In genomic region chr20:33810885-33811762, GRCh38 we compare ENCODE assay signal across 8 cellular contexts. TPM values are rescaled to one million over a fixed set of nuclear protein-coding genes. Genes with fewer than 3 reads are reported as not detected.
A peak's percentile ranks its signal among the peaks of the same experiment; 100 is the strongest.
DNase-seq lines count a peak whose midpoint lies in the region; ATAC-seq and TF ChIP-seq lines count a peak whose summit lies in the region.

CHMP4B (plus strand) TSS chr20:33811348; CDS start chr20:33811469, 121 bp downstream.

- no peaks in the 10 kb centered on the region for H3K36me3 ChIP-seq in parathyroid adenoma (ENCODE audit: control insufficient read depth, insufficient read depth, low read length)
- no peaks in the 10 kb centered on the region for H3K36me3 ChIP-seq in tibial nerve

- H2AFZ ChIP-seq in parathyroid adenoma = peak within 1 kb of the TSS; percentile 57

- intact Hi-C loops in Right ventricle myocardium superior (cut with DNase I) = no loop called here

- H3K79me2 ChIP-seq in parathyroid adenoma = peaks cover 46% of the 10 kb centered on the region

- peak; percentile 90 to 94 for TF ChIP-seq EP300 in tibial nerve (IDR thresholded peaks at IDR 0.05)

- peaks cover 41% of the 10 kb centered on the region for H3K4me1 Mint-ChIP-seq in activated naive CD8-positive, alpha-beta T cell treated with anti-CD3 and anti-CD28 coated beads, Interleukin-2, amount 50 U/mL, for 24 hours

- H3K9me3 ChIP-seq in parathyroid adenoma (ENCODE audit: control insufficient read depth, low read length) (no peaks in the 10 kb centered on the region), tibial nerve (no peaks in the 10 kb centered on the region)

- peak; percentile 98 for ATAC-seq in HG02759 (IDR thresholded peaks at IDR 0.05; ENCODE audit: unreplicated experiment)
- ATAC-seq in activated naive CD8-positive, alpha-beta T cell treated with anti-CD3 and anti-CD28 coated beads, Interleukin-2, amount 50 U/mL, for 24 hours = peak; percentile 97
- peak; percentile 99 for ATAC-seq in Right ventricle myocardium superior (ENCODE audit: poor library complexity)

- H3K9me3 Mint-ChIP-seq in activated naive CD8-positive, alpha-beta T cell treated with anti-CD3 and anti-CD28 coated beads, Interleukin-2, amount 50 U/mL, for 24 hours = no peaks in the 10 kb centered on the region

- no peak for TF ChIP-seq CTCF in GM12864 (IDR thresholded peaks at IDR 0.05; ENCODE audit: low read depth, low read length, missing control alignments)
- no peak for TF ChIP-seq CTCF in parathyroid adenoma (IDR thresholded peaks at IDR 0.05)
- TF ChIP-seq CTCF in tibial nerve (IDR thresholded peaks at IDR 0.05) = peak in 2 of 5 experiments; percentile 47 to 50

- H3K4me3 ChIP-seq in GM12864 (ENCODE audit: low read depth, low read length) = peak within 1 kb of the TSS; percentile 84
- H3K4me3 ChIP-seq in parathyroid adenoma (ENCODE audit: low read depth, low read length) = peak within 1 kb of the TSS; percentile 70
- peak within 1 kb of the TSS; percentile 70 to 93 (median 80) for H3K4me3 ChIP-seq in tibial nerve

- peak within 1 kb of the TSS; percentile 99 for H3K4me3 Mint-ChIP-seq in activated naive CD8-positive, alpha-beta T cell treated with anti-CD3 and anti-CD28 coated beads, Interleukin-2, amount 50 U/mL, for 24 hours

- DNase-seq in GM12864 (ENCODE audit: low read depth) (peak; percentile 90), NCI-H1417 (lab: John Stamatoyannopoulos, UW) (peak; percentile 97 to 99 (median 98)), SW480 (ENCODE audit: low spot score) (peak; percentile 100), Right ventricle myocardium superior (peak; percentile 100), tibial nerve (ENCODE audit: low spot score in 2 of 2) (peak; percentile 99)
- DNase-seq in activated naive CD8-positive, alpha-beta T cell treated with anti-CD3 and anti-CD28 coated beads, Interleukin-2, amount 50 U/mL, for 24 hours = peak; percentile 97

- WGBS in tibial nerve, 2 donors = 0 to 1% methylated on average over 30 to 48 of the region's 70 CpGs

- no peaks in the 10 kb centered on the region for H3K27me3 Mint-ChIP-seq in activated naive CD8-positive, alpha-beta T cell treated with anti-CD3 and anti-CD28 coated beads, Interleukin-2, amount 50 U/mL, for 24 hours

- H3K27ac ChIP-seq in parathyroid adenoma (peak within 1 kb of the TSS; percentile 57), tibial nerve (peak within 1 kb of the TSS; percentile 82 to 97 (median 90))

- peak within 1 kb of the TSS; percentile 40 for H3K9ac ChIP-seq in parathyroid adenoma

- peak within 1 kb of the TSS; percentile 86 for H3K4me2 ChIP-seq in parathyroid adenoma (ENCODE audit: low read length)

- peak within 1 kb of the TSS; percentile 98 for H3K27ac Mint-ChIP-seq in activated naive CD8-positive, alpha-beta T cell treated with anti-CD3 and anti-CD28 coated beads, Interleukin-2, amount 50 U/mL, for 24 hours

- H3K4me1 ChIP-seq in parathyroid adenoma (peaks cover 18% of the 10 kb centered on the region), tibial nerve (peaks cover 0 to 38% (median 14%) of the 10 kb centered on the region in 4 donors)

- TF ChIP-seq POLR2A in tibial nerve (IDR thresholded peaks at IDR 0.05) = peak; percentile 89 to 94

- H3K36me3 Mint-ChIP-seq in activated naive CD8-positive, alpha-beta T cell treated with anti-CD3 and anti-CD28 coated beads, Interleukin-2, amount 50 U/mL, for 24 hours (ENCODE audit: low read depth) = peaks cover 31% of the 10 kb centered on the region

- H3K27me3 ChIP-seq in parathyroid adenoma (ENCODE audit: control insufficient read depth, insufficient read depth, low read length) (no peaks in the 10 kb centered on the region), tibial nerve (no peaks in the 10 kb centered on the region)

RNA-seq across cellular contexts. Expression of gene CHMP4B, which starts in this region (rescaled TPM):
- total RNA-seq in Right ventricle myocardium superior (101 TPM), tibial nerve (10 to 100 TPM; 72.0 to 93.1 (median 78.9) TPM)

Comparison
In these comparisons a context has a peak if more than half of its experiments do, and no peak if none do; other contexts are left out.
1. Peak in every context shown above with its lines: DNase-seq, ATAC-seq, H3K4me3 ChIP-seq and H3K27ac ChIP-seq.